ENCODE assay signal across 25 cellular contexts in genomic region chr20:40254023-40254772, GRCh38.
"Had no signal": no experiment of that assay in that cellular context is flagged by ENCODE, and none has a peak within 500 bp of the region (broad histone marks: within the 10 kb centered on the region; RNA-seq: fewer than 3 reads in every experiment).

No MANE protein-coding gene starts in this region.

- H3K4me1 ChIP-seq: ascending aorta, breast epithelium, foreskin keratinocyte, prostate gland, stomach had no signal

- DNase-seq: activated CD4-positive, alpha-beta T cell treated with anti-CD3 and anti-CD28 coated beads for 48 hours; activated CD4-positive, CD25-positive, alpha-beta regulatory T cell; activated CD8-positive, alpha-beta memory T cell treated with anti-CD3 and anti-CD28 coated beads, Interleukin-2, amount 50 U/mL, for 4 hours; activated naive CD4-positive, alpha-beta T cell treated with anti-CD3 and anti-CD28 coated beads, Interleukin-2, amount 10 ng/mL, durations not matched to agents 7 days and 5 days; activated naive CD8-positive, alpha-beta T cell treated with anti-CD3 and anti-CD28 coated beads, Interleukin-2, amount 50 U/mL, for 24 hours; activated T-cell treated with anti-CD3 and anti-CD28 coated beads, Interleukin-2, amount 50 U/mL, for 4 hours; effector CD4-positive, alpha-beta T cell; foreskin keratinocyte; hippocampal formation; islet precursor cell; left colon; mucosa of descending colon; naive B cell; small intestine; stimulated activated CD4-positive, alpha-beta T cell treated with anti-CD3 and anti-CD28 coated beads, Interleukin-4, amount 100 ng/mL, for 24 hours; stomach; T-helper 1 cell; T-helper 9 cell had no signal

- H3K4me3 ChIP-seq: ascending aorta, breast epithelium, mucosa of descending colon, neural progenitor cell, prostate gland, stomach had no signal

- H3K36me3 ChIP-seq: ascending aorta, breast epithelium, neural progenitor cell, prostate gland, stomach had no signal

- H3K9me3 ChIP-seq: ascending aorta, mucosa of descending colon, prostate gland had no signal

- H3K27me3 ChIP-seq: ascending aorta, breast epithelium, neural progenitor cell, stomach had no signal

- H3K27ac ChIP-seq: ascending aorta, foreskin keratinocyte, neural progenitor cell, prostate gland, stomach had no signal

- ATAC-seq: activated naive CD8-positive, alpha-beta T cell treated with anti-CD3 and anti-CD28 coated beads, Interleukin-2, amount 50 U/mL, for 24 hours; activated T-cell treated with anti-CD3 and anti-CD28 coated beads, Interleukin-2, amount 50 U/mL, for 4 hours; esophagus mucosa; foreskin keratinocyte; left colon; mucosa of descending colon; right cardiac atrium; stimulated activated effector memory CD8-positive, alpha-beta T cell treated with anti-CD3 and anti-CD28 coated beads, Interleukin-12 subunit alpha, Interleukin-12 subunit beta, amount 100 ng/mL, for 72 hours had no signal
